36 cellular contexts compared by ENCODE assay signal in genomic region chr1:80973101-80973500, GRCh38.
"Had no signal": no experiment of that assay in that cellular context is flagged by ENCODE, and none has a peak within 500 bp of the region (broad histone marks: within the 10 kb centered on the region; RNA-seq: fewer than 3 reads in every experiment).

No MANE protein-coding gene starts in this region.

- H3K4me3 ChIP-seq: MG63 had no signal

- DNase-seq: Karpas-422, Kasumi-1, MG63, MM.1S, MV-4-11, NCI-H1048, NCI-H1092, NCI-H1092 treated with DMSO at 0.1 percent for 48 hours, NCI-H1105, NCI-H1105 treated with DMSO at 0.1 percent for 48 hours, NCI-H1417, NCI-H1417 treated with DMSO at 0.1 percent for 48 hours, NCI-H1436, NCI-H1436 treated with DMSO at 0.1 percent for 48 hours, NCI-H146, NCI-H1694, NCI-H1694 treated with DMSO at 0.1 percent for 48 hours, NCI-H187, NCI-H187 treated with DMSO at 0.1 percent for 48 hours, NCI-H1930, NCI-H2029, NCI-H2029 treated with DMSO at 0.1 percent for 48 hours, NCI-H2081, NCI-H2081 treated with DMSO at 0.1 percent for 48 hours, NCI-H2107, NCI-H2171, NCI-H2171 treated with DMSO at 0.1 percent for 48 hours, NCI-H2227 treated with DMSO at 0.1 percent for 48 hours, NCI-H226, NCI-H345, NCI-H446, NCI-H446 treated with DMSO at 0.1 percent for 48 hours, NCI-H510A, NCI-H510A treated with DMSO at 0.1 percent for 48 hours, NCI-H524, NCI-H524 treated with DMSO at 0.1 percent for 48 hours had no signal

- H3K9me3 ChIP-seq: MG63 had no signal

- H3K36me3 ChIP-seq: MG63 had no signal

- H3K27me3 ChIP-seq: MG63 had no signal
